ENCODE assay signal across 16 cellular contexts in genomic region chr4:119014658-119015057, GRCh38.
DNase-seq lines count a peak whose midpoint lies in the region; ATAC-seq and TF ChIP-seq lines count a peak whose summit lies in the region.
"Had no signal": no experiment of that assay in that cellular context is flagged by ENCODE, and none has a peak within 500 bp of the region (broad histone marks: within the 10 kb centered on the region; RNA-seq: fewer than 3 reads in every experiment).

No MANE protein-coding gene starts in this region.

- no peaks in the 10 kb centered on the region for H4K20me1 ChIP-seq in SK-N-SH (ENCODE audit: insufficient read depth)

- ATAC-seq in SK-N-SH treated with all-trans-retinoic acid at 6 μM for 48 hours (no peak), gastrocnemius medialis (no peak)

- H2AFZ ChIP-seq in SK-N-SH (ENCODE audit: low read depth) = no peak overlapping the region

- H3K27ac ChIP-seq in SK-N-SH (ENCODE audit: low read depth in 2 of 2, low read length in 1 of 2) (no peak overlapping the region; a peak in 1 of 4 replicates), gastrocnemius medialis (peak overlapping the region; percentile 34 to 69 (median 52)), vagina (peak overlapping the region; percentile 62), Peyer's patch (peak overlapping the region in 1 of 4 donors; percentile 83)
- H3K27ac ChIP-seq: 22Rv1 had no signal

- H3K9ac ChIP-seq in SK-N-SH = no peak overlapping the region

- peaks cover 31% of the 10 kb centered on the region for H3K4me1 Mint-ChIP-seq in mesothelial cell of epicardium

- peak overlapping the region; percentile 76 for H3K27ac Mint-ChIP-seq in mesothelial cell of epicardium
- H3K27ac Mint-ChIP-seq: CD14-positive monocyte had no signal

- POLR2A ChIA-PET in SK-N-SH (lab: Yijun Ruan, JAX) = no interaction called here

- no peaks in the 10 kb centered on the region for H3F3A ChIP-seq in SK-N-SH (replicated peaks; ENCODE audit: insufficient read depth)

- H3K4me3 ChIP-seq in SK-N-SH (ENCODE audit: low read depth in 2 of 2, low read length in 1 of 2) (no peak overlapping the region), gastrocnemius medialis (no peak overlapping the region), vagina (no peak overlapping the region), Peyer's patch (no peak overlapping the region)

- no peaks in the 10 kb centered on the region for H3K27me3 Mint-ChIP-seq in mesothelial cell of epicardium (ENCODE audit: low read depth)

- peaks cover 4% of the 10 kb centered on the region for H3K36me3 Mint-ChIP-seq in mesothelial cell of epicardium
- H3K36me3 Mint-ChIP-seq: CD14-positive monocyte had no signal

- no peak overlapping the region for H3K4me2 ChIP-seq in SK-N-SH

- TF ChIP-seq EP300 in SK-N-SH (IDR thresholded peaks at IDR 0.05; ENCODE audit: borderline replicate concordance in 1 of 2, low read depth in 1 of 2, low read length in 1 of 2) = no peak

- H3K4me1 ChIP-seq in SK-N-SH (ENCODE audit: control insufficient read depth in 1 of 2, insufficient read depth in 2 of 2, low read depth in 1 of 2, low read length in 1 of 2) (no peaks in the 10 kb centered on the region; a peak in 1 of 4 replicates), gastrocnemius medialis (peaks cover 22 to 24% of the 10 kb centered on the region in 2 donors), vagina (no peaks in the 10 kb centered on the region), Peyer's patch (no peaks in the 10 kb centered on the region)

- TF ChIP-seq CTCF in SK-N-SH (IDR thresholded peaks at IDR 0.05) = no peak
- TF ChIP-seq CTCF in mesothelial cell of epicardium (IDR thresholded peaks at IDR 0.05; ENCODE audit: unreplicated experiment) = no peak
- no peak for TF ChIP-seq CTCF in gastrocnemius medialis (IDR thresholded peaks at IDR 0.05 in 4 of 5, conservative IDR thresholded peaks at IDR 0.05 in 1 of 5)
- TF ChIP-seq CTCF in vagina (IDR thresholded peaks at IDR 0.05) = no peak
- TF ChIP-seq CTCF in Peyer's patch (IDR thresholded peaks at IDR 0.05) = no peak

- no peak for TF ChIP-seq RAD21 in SK-N-SH (IDR thresholded peaks at IDR 0.05; ENCODE audit: low read length)

- DNase-seq in SK-N-SH (no peak), mesothelial cell of epicardium (ENCODE audit: low spot score in 2 of 2, unreplicated experiment in 2 of 2) (no peak), gastrocnemius medialis (no peak), vagina (ENCODE audit: extremely low spot score in 2 of 2) (no peak), Peyer's patch (no peak), NCI-H2171 (lab: John Stamatoyannopoulos, UW) (no peak)
- no peak for DNase-seq in activated T-cell treated with anti-CD3 and anti-CD28 coated beads, Interleukin-2, amount 50 U/mL, for 1 hour
- DNase-seq: DMS79, MM.1S, NCI-H1092 treated with DMSO at 0.1 percent for 48 hours, NCI-H1694, NCI-H226, NCI-H524 had no signal

- no peaks in the 10 kb centered on the region for H3K79me2 ChIP-seq in SK-N-SH (ENCODE audit: insufficient read depth)

- TF ChIP-seq POLR2A in gastrocnemius medialis (IDR thresholded peaks at IDR 0.05) (no peak), vagina (IDR thresholded peaks at IDR 0.05) (no peak), Peyer's patch (IDR thresholded peaks at IDR 0.05) (no peak)

- CTCF ChIA-PET in SK-N-SH (lab: Yijun Ruan, JAX) = no interaction called here

- H3K9me2 ChIP-seq in SK-N-SH = no peaks in the 10 kb centered on the region

- WGBS in SK-N-SH (ENCODE audit: low lambda C conversion rate) = 83% methylated on average over 2 of the region's 2 CpGs

- H3K36me3 ChIP-seq in SK-N-SH (replicated peaks in 1 of 2; ENCODE audit: control insufficient read depth in 1 of 2, insufficient read depth in 2 of 2, low read length in 1 of 2) (peaks cover 4 to 9% of the 10 kb centered on the region in 2 experiments), gastrocnemius medialis (no peaks in the 10 kb centered on the region), vagina (no peaks in the 10 kb centered on the region), Peyer's patch (no peaks in the 10 kb centered on the region)

- H3K4me3 Mint-ChIP-seq in mesothelial cell of epicardium = no peak overlapping the region
- H3K4me3 Mint-ChIP-seq: CD14-positive monocyte had no signal

- no peaks in the 10 kb centered on the region for H3K27me3 ChIP-seq in SK-N-SH (ENCODE audit: insufficient read depth)
- no peaks in the 10 kb centered on the region for H3K27me3 ChIP-seq in gastrocnemius medialis
- H3K27me3 ChIP-seq in vagina = no peaks in the 10 kb centered on the region
- H3K27me3 ChIP-seq in Peyer's patch = no peaks in the 10 kb centered on the region

- peaks cover 11% of the 10 kb centered on the region for H3K9me3 Mint-ChIP-seq in mesothelial cell of epicardium
- H3K9me3 Mint-ChIP-seq: CD14-positive monocyte had no signal

- no peaks in the 10 kb centered on the region for H3K9me3 ChIP-seq in SK-N-SH
- no peaks in the 10 kb centered on the region for H3K9me3 ChIP-seq in gastrocnemius medialis
- no peaks in the 10 kb centered on the region for H3K9me3 ChIP-seq in vagina
- no peaks in the 10 kb centered on the region for H3K9me3 ChIP-seq in Peyer's patch

- intact Hi-C loops in gastrocnemius medialis (cut with DNase I; ENCODE audit: low total_unique reads) = no loop called here
- intact Hi-C loops in vagina (cut with DNase I) = no loop called here

- in situ Hi-C loops in gastrocnemius medialis (cut with MboI; ENCODE audit: low sequenced_read_pairs in 4 of 4) = no loop called here

TF ChIP-seq in SK-N-SH treated with all-trans-retinoic acid at 6 μM for 48 hours, 23 proteins besides CTCF, POLR2A, EP300 and RAD21 (continues in another document):
- TF ChIP-seq SNAI2 (CRISPR knock-in tag; IDR thresholded peaks at IDR 0.05) (no peak), CSDC2 (CRISPR knock-in tag; IDR thresholded peaks at IDR 0.05) (no peak), ISL1 (CRISPR knock-in tag; IDR thresholded peaks at IDR 0.05) (peak; percentile 76), ZC3H10 (CRISPR knock-in tag; IDR thresholded peaks at IDR 0.05) (no peak), TCF4 (CRISPR knock-in tag; IDR thresholded peaks at IDR 0.05; ENCODE audit: borderline replicate concordance) (peak; percentile 10; the same call in 1 of the 2 replicates), GLIS3 (CRISPR knock-in tag; IDR thresholded peaks at IDR 0.05) (no peak), TSHZ2 (CRISPR knock-in tag; IDR thresholded peaks at IDR 0.05) (no peak), ZFP30 (CRISPR knock-in tag; IDR thresholded peaks at IDR 0.05) (no peak), ESRRG (CRISPR knock-in tag; IDR thresholded peaks at IDR 0.05) (no peak)

TF ChIP-seq in SK-N-SH, 30 proteins besides CTCF, POLR2A, EP300 and RAD21:
- TF ChIP-seq PBX3 (IDR thresholded peaks at IDR 0.05) = no peak
- no peak for TF ChIP-seq REST (IDR thresholded peaks at IDR 0.05; ENCODE audit: low read depth, low read length)
- no peak for TF ChIP-seq IRF3 (IDR thresholded peaks at IDR 0.05; ENCODE audit: low read depth, low read length)
- no peak for TF ChIP-seq RFX5 (IDR thresholded peaks at IDR 0.05; ENCODE audit: low read length)
- no peak for TF ChIP-seq GABPA (IDR thresholded peaks at IDR 0.05; ENCODE audit: low read depth)
- no peak for TF ChIP-seq CHD2 (IDR thresholded peaks at IDR 0.05; ENCODE audit: low read length, partially characterized antibody)
- no peak for TF ChIP-seq ELF1 (IDR thresholded peaks at IDR 0.05)

Comparison
In these comparisons a context has a peak if more than half of its experiments do, and no peak if none do; other contexts are left out.
1. H3K27ac ChIP-seq: peak in gastrocnemius medialis (4 of 4) and vagina (single experiment); none in SK-N-SH (0 of 2).